8 cellular contexts compared by ENCODE assay signal in genomic region chr4:7939377-7940108, GRCh38. TPM values are rescaled to one million over a fixed set of nuclear protein-coding genes. Genes with fewer than 3 reads are reported as not detected.
DNase-seq lines count a peak whose midpoint lies in the region; ATAC-seq and TF ChIP-seq lines count a peak whose summit lies in the region.

Gene AFAP1 (minus strand): TSS chr4:7939861. CDS start chr4:7872078, 67,783 bp downstream.

- intact Hi-C loops in activated T-helper 2 cell treated with anti-CD3 and anti-CD28 coated beads, Interferon-gamma antibody, Interleukin-2, Interleukin-4, amounts not matched to agents 10 μg/mL and 5 μg/mL and 100 μg/mL, durations not matched to agents 14 hours and 24 hours and 36 hours (cut with micrococcal nuclease) = loop anchor here (1.0 to 5.0 kb wide), 2 partner anchors 30 to 62 kb away; no protein-coding TSS in a partner anchor

- H3K27ac Mint-ChIP-seq in activated T-helper 2 cell treated with anti-CD3 and anti-CD28 coated beads, Interferon-gamma antibody, Interleukin-2, Interleukin-4, amounts not matched to agents 10 μg/mL and 5 μg/mL and 100 μg/mL, durations not matched to agents 14 hours and 24 hours and 36 hours = no peak within 1 kb of the TSS
- H3K27ac Mint-ChIP-seq in naive B cell = peak within 1 kb of the TSS in 1 of 6 donors; percentile 38

- no peaks in the 10 kb centered on the region for H3K27me3 ChIP-seq in BE2C

- peaks cover 1% of the 10 kb centered on the region for H3K4me1 ChIP-seq in BE2C

- no peak for TF ChIP-seq CTCF in BE2C (IDR thresholded peaks at IDR 0.05; ENCODE audit: low read depth, low read length)
- no peak for TF ChIP-seq CTCF in fibroblast of mammary gland (conservative IDR thresholded peaks at IDR 0.05; ENCODE audit: control insufficient read depth, insufficient read depth, low read depth, low read length)

- H3K4me1 Mint-ChIP-seq in activated T-helper 2 cell treated with anti-CD3 and anti-CD28 coated beads, Interferon-gamma antibody, Interleukin-2, Interleukin-4, amounts not matched to agents 10 μg/mL and 5 μg/mL and 100 μg/mL, durations not matched to agents 14 hours and 24 hours and 36 hours (ENCODE audit: low read depth) = peaks cover 25% of the 10 kb centered on the region
- peaks cover 0 to 11% (median 9%) of the 10 kb centered on the region in 3 donors for H3K4me1 Mint-ChIP-seq in naive B cell

- H3K36me3 Mint-ChIP-seq in activated T-helper 2 cell treated with anti-CD3 and anti-CD28 coated beads, Interferon-gamma antibody, Interleukin-2, Interleukin-4, amounts not matched to agents 10 μg/mL and 5 μg/mL and 100 μg/mL, durations not matched to agents 14 hours and 24 hours and 36 hours (ENCODE audit: low read depth) = no peaks in the 10 kb centered on the region
- no peaks in the 10 kb centered on the region for H3K36me3 Mint-ChIP-seq in naive B cell

- H3K36me3 ChIP-seq in BE2C = peaks cover 1% of the 10 kb centered on the region; the same call in 1 of the 2 replicates

- DNase-seq in BE2C = peak; percentile 96
- DNase-seq in HK-2 (ENCODE audit: unreplicated experiment) = peak; percentile 87
- peak; percentile 84 for DNase-seq in RPMI7951 (ENCODE audit: low read depth)
- DNase-seq in activated T-helper 2 cell treated with anti-CD3 and anti-CD28 coated beads, Interferon-gamma antibody, Interleukin-2, Interleukin-4, amounts not matched to agents 10 μg/mL and 5 μg/mL and 100 μg/mL, durations not matched to agents 14 hours and 24 hours and 36 hours (ENCODE audit: low spot score) = peak; percentile 84
- peak; percentile 62 for DNase-seq in fibroblast of mammary gland (ENCODE audit: low read depth)
- DNase-seq in naive B cell = peak; percentile 57
- peak; percentile 69 for DNase-seq in stimulated activated CD8-positive, alpha-beta memory T cell treated with anti-CD3 and anti-CD28 coated beads, Interleukin-7, amount 100 ng/mL, for 24 hours (ENCODE audit: low read depth)

- no peaks in the 10 kb centered on the region for H3K9me3 Mint-ChIP-seq in activated T-helper 2 cell treated with anti-CD3 and anti-CD28 coated beads, Interferon-gamma antibody, Interleukin-2, Interleukin-4, amounts not matched to agents 10 μg/mL and 5 μg/mL and 100 μg/mL, durations not matched to agents 14 hours and 24 hours and 36 hours
- peaks cover 0 to 13% (median 2%) of the 10 kb centered on the region in 7 donors for H3K9me3 Mint-ChIP-seq in naive B cell

- H3K27me3 Mint-ChIP-seq in activated T-helper 2 cell treated with anti-CD3 and anti-CD28 coated beads, Interferon-gamma antibody, Interleukin-2, Interleukin-4, amounts not matched to agents 10 μg/mL and 5 μg/mL and 100 μg/mL, durations not matched to agents 14 hours and 24 hours and 36 hours (ENCODE audit: low read depth) = peaks cover 8% of the 10 kb centered on the region
- H3K27me3 Mint-ChIP-seq in naive B cell = peaks cover 44 to 71% (median 56%) of the 10 kb centered on the region in 3 donors

- H3K9me3 ChIP-seq in BE2C = no peaks in the 10 kb centered on the region

- peak within 1 kb of the TSS; percentile 57 for H3K4me3 Mint-ChIP-seq in activated T-helper 2 cell treated with anti-CD3 and anti-CD28 coated beads, Interferon-gamma antibody, Interleukin-2, Interleukin-4, amounts not matched to agents 10 μg/mL and 5 μg/mL and 100 μg/mL, durations not matched to agents 14 hours and 24 hours and 36 hours (ENCODE audit: low read depth)
- H3K4me3 Mint-ChIP-seq in naive B cell = peak within 1 kb of the TSS; percentile 4 to 78 (median 56)

- ATAC-seq in GM19438 (IDR thresholded peaks at IDR 0.05; ENCODE audit: low read depth, unreplicated experiment) (peak; percentile 91), naive B cell (ENCODE audit: low read depth in 2 of 2) (peak; percentile 87 to 89)

- peak within 1 kb of the TSS; percentile 94 for H3K4me3 ChIP-seq in BE2C (ENCODE audit: low read depth, low read length)
- peak within 1 kb of the TSS; percentile 81 for H3K4me3 ChIP-seq in fibroblast of mammary gland (ENCODE audit: control insufficient read depth, low read depth, low read length)

RNA-seq across cellular contexts. Expression of gene AFAP1, which starts in this region (rescaled TPM):
- 34.8 TPM for polyA plus RNA-seq in BE2C (2012; ENCODE audit: insufficient read depth, insufficient read length, low read depth)
- total RNA-seq in RPMI7951 (2014; rRNA removed; shearing (Covaris generic)) = 31.4 and 33.0 TPM in 2 replicates
- total RNA-seq in activated T-helper 2 cell treated with anti-CD3 and anti-CD28 coated beads, Interferon-gamma antibody, Interleukin-2, Interleukin-4, amounts not matched to agents 10 μg/mL and 5 μg/mL and 100 μg/mL, durations not matched to agents 14 hours and 24 hours and 36 hours = 53.7 and 57.6 TPM in 2 replicates
- not detected for polyA plus RNA-seq in naive B cell (ENCODE audit: low read depth in 6 of 6)

Comparison
In these comparisons a context has a peak if more than half of its experiments do, and no peak if none do; other contexts are left out.
1. Peak in every context shown above with its lines: DNase-seq, ATAC-seq and H3K4me3 ChIP-seq.
2. Peak in DNase-seq and ATAC-seq in naive B cell; RNA of the gene not detected or under 1 TPM.